In genomic region chr19:21472507-21472906, GRCh38 we compare ENCODE assay signal across 21 cellular contexts.
"Had no signal": no experiment of that assay in that cellular context is flagged by ENCODE, and none has a peak within 500 bp of the region (broad histone marks: within the 10 kb centered on the region; RNA-seq: fewer than 3 reads in every experiment).

No MANE protein-coding gene starts in this region.

- H3K36me3 ChIP-seq: ovary, right atrium auricular region, right lobe of liver, spleen, suprapubic skin, thoracic aorta, tibial nerve, vagina had no signal

- H3K27me3 ChIP-seq: ovary, right atrium auricular region, suprapubic skin, vagina had no signal

- H3K4me1 ChIP-seq: right lobe of liver, suprapubic skin had no signal

- H3K9me3 ChIP-seq: mucosa of descending colon, ovary, right atrium auricular region, right lobe of liver, suprapubic skin, thoracic aorta, vagina had no signal

- H3K27ac ChIP-seq: ovary, right atrium auricular region, right lobe of liver, spleen, suprapubic skin, thoracic aorta, tibial nerve, vagina had no signal

- ATAC-seq: left cardiac atrium; left lobe of liver; mucosa of descending colon; naive thymus-derived CD4-positive, alpha-beta T cell; natural killer cell treated with Interleukin-12 subunit alpha and Interleukin-12 subunit beta and Interleukin-15 and Interleukin-18, amount 100 ng/mL, for 72 hours; right lobe of liver; stimulated activated effector memory CD8-positive, alpha-beta T cell treated with anti-CD3 and anti-CD28 coated beads, Interleukin-12 subunit alpha, Interleukin-12 subunit beta, amount 100 ng/mL, for 72 hours had no signal

- DNase-seq: hippocampal formation; kidney glomerular epithelial cell; left cardiac atrium; mesendoderm; mucosa of descending colon; naive thymus-derived CD4-positive, alpha-beta T cell; ovary; small intestine; stimulated activated CD4-positive, alpha-beta T cell treated with anti-CD3 and anti-CD28 coated beads, Interleukin-4, amount 100 ng/mL, for 24 hours; stimulated activated naive CD4-positive, alpha-beta T cell had no signal

- H3K4me3 ChIP-seq: lung, mucosa of descending colon, ovary, right atrium auricular region, right lobe of liver, spleen, suprapubic skin, thoracic aorta, tibial nerve, vagina had no signal
